In genomic region chr9:21668504-21668903, GRCh38 we compare ENCODE assay signal across 24 cellular contexts.
DNase-seq lines count a peak whose midpoint lies in the region; ATAC-seq, FAIRE-seq and TF ChIP-seq lines count a peak whose summit lies in the region.
"Had no signal": no experiment of that assay in that cellular context is flagged by ENCODE, and none has a peak within 500 bp of the region (broad histone marks: within the 10 kb centered on the region; RNA-seq: fewer than 3 reads in every experiment).

No MANE protein-coding gene starts in this region.

- DNase-seq in GM12891 (ENCODE audit: insufficient read length, low spot score) (no peak), NCI-H69 (lab: John Stamatoyannopoulos, UW) (peak; percentile 21), cerebellum (ENCODE audit: low spot score) (peak; percentile 8), nucleus accumbens (lab: John Stamatoyannopoulos, UW) (peak in 50 of 56 donors; percentile 1 to 83 (median 34)), GDM1 (lab: John Stamatoyannopoulos, UW) (no peak), HK-2 (ENCODE audit: unreplicated experiment) (no peak)
- DNase-seq: activated CD4-positive, alpha-beta T cell treated with anti-CD3 and anti-CD28 coated beads, Interleukin-2, amount 50 U/mL, for 1 hour; activated naive CD8-positive, alpha-beta T cell treated with anti-CD3 and anti-CD28 coated beads, Interleukin-2, amount 10 ng/mL, durations not matched to agents 7 days and 5 days; brain microvascular endothelial cell; CD4-positive, alpha-beta T cell; cortex of kidney; DMS53; H7; kidney glomerular epithelial cell; mesendoderm; naive thymus-derived CD8-positive, alpha-beta T cell; NCI-H1417 treated with DMSO at 0.1 percent for 48 hours; NCI-H2171 treated with DMSO at 0.1 percent for 48 hours; NCI-H748 treated with DMSO at 0.1 percent for 48 hours; SHP77 treated with DMSO at 0.1 percent for 48 hours; T-cell had no signal

- ATAC-seq in GM19324 (IDR thresholded peaks at IDR 0.05; ENCODE audit: low FRiP score, unreplicated experiment) (no peak), GM19395 (IDR thresholded peaks at IDR 0.05; ENCODE audit: unreplicated experiment) (no peak)
- ATAC-seq: naive thymus-derived CD8-positive, alpha-beta T cell; stimulated activated effector memory CD8-positive, alpha-beta T cell treated with anti-CD3 and anti-CD28 coated beads, Interleukin-12 subunit alpha, Interleukin-12 subunit beta, amount 100 ng/mL, for 72 hours; T-cell had no signal

- no peak for FAIRE-seq in GM12891 (lab: Jason Lieb, UNC)

- TF ChIP-seq POLR2A in GM12891 (IDR thresholded peaks at IDR 0.05; ENCODE audit: low read depth, low read length) = no peak

TF ChIP-seq in GM12891, 5 proteins besides CTCF, POLR2A, EP300 and RAD21:
- TF ChIP-seq POU2F2 (IDR thresholded peaks at IDR 0.05; ENCODE audit: low read depth, low read length) = no peak
- TF ChIP-seq SPI1 (IDR thresholded peaks at IDR 0.05; ENCODE audit: low read depth, low read length) = peak; percentile 45; the same call in 1 of the 2 replicates
- no peak for TF ChIP-seq TAF1 (IDR thresholded peaks at IDR 0.05; ENCODE audit: low read depth, low read length)

Comparison
In these comparisons a context has a peak if more than half of its experiments do, and no peak if none do; other contexts are left out.
1. DNase-seq: peak in NCI-H69 (single experiment), cerebellum (single experiment) and nucleus accumbens (50 of 56); none in GM12891 (single experiment), GDM1 (single experiment) and HK-2 (single experiment).